ENCODE assay signal across 1 cellular context in the genomic region with DNA sequence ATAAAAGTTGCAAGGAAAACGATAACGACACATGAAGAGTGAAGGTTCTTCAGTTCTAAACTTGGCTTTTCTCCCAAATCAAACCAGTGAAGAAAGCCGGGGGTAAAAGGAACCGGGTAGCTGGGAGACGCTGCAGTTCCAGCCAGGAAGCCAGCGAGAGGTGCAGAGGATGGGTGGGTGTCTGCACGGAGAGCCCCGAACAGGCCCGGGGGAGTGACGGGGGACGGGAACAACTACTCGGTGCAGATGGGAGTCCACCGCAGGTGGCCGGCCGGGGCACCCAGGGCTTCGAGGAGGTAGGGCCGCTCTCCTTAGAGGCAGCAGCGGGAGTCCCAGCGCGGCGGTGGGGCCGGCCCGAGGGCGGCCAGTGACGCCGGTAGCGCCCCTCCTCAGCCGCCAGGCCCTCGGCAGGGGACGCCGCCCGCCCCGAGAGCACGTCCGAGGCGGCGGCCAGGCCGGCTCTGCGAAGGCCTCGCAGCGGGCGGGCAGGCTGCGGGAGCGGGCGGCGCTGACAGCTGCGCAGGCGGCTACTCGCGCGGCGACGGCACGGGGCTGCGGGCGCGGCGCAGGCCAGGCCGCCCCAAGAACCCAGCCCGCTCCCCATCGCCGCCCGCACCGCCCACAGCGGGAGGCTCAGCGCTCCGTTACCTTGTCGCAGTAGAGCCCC.
TF ChIP-seq lines count a peak whose summit lies in the region.

No MANE protein-coding gene starts in this region.

TF ChIP-seq in GM23338, 12 proteins besides CTCF, POLR2A, EP300 and RAD21 (continued from another document):
- TF ChIP-seq, protein P1, sequence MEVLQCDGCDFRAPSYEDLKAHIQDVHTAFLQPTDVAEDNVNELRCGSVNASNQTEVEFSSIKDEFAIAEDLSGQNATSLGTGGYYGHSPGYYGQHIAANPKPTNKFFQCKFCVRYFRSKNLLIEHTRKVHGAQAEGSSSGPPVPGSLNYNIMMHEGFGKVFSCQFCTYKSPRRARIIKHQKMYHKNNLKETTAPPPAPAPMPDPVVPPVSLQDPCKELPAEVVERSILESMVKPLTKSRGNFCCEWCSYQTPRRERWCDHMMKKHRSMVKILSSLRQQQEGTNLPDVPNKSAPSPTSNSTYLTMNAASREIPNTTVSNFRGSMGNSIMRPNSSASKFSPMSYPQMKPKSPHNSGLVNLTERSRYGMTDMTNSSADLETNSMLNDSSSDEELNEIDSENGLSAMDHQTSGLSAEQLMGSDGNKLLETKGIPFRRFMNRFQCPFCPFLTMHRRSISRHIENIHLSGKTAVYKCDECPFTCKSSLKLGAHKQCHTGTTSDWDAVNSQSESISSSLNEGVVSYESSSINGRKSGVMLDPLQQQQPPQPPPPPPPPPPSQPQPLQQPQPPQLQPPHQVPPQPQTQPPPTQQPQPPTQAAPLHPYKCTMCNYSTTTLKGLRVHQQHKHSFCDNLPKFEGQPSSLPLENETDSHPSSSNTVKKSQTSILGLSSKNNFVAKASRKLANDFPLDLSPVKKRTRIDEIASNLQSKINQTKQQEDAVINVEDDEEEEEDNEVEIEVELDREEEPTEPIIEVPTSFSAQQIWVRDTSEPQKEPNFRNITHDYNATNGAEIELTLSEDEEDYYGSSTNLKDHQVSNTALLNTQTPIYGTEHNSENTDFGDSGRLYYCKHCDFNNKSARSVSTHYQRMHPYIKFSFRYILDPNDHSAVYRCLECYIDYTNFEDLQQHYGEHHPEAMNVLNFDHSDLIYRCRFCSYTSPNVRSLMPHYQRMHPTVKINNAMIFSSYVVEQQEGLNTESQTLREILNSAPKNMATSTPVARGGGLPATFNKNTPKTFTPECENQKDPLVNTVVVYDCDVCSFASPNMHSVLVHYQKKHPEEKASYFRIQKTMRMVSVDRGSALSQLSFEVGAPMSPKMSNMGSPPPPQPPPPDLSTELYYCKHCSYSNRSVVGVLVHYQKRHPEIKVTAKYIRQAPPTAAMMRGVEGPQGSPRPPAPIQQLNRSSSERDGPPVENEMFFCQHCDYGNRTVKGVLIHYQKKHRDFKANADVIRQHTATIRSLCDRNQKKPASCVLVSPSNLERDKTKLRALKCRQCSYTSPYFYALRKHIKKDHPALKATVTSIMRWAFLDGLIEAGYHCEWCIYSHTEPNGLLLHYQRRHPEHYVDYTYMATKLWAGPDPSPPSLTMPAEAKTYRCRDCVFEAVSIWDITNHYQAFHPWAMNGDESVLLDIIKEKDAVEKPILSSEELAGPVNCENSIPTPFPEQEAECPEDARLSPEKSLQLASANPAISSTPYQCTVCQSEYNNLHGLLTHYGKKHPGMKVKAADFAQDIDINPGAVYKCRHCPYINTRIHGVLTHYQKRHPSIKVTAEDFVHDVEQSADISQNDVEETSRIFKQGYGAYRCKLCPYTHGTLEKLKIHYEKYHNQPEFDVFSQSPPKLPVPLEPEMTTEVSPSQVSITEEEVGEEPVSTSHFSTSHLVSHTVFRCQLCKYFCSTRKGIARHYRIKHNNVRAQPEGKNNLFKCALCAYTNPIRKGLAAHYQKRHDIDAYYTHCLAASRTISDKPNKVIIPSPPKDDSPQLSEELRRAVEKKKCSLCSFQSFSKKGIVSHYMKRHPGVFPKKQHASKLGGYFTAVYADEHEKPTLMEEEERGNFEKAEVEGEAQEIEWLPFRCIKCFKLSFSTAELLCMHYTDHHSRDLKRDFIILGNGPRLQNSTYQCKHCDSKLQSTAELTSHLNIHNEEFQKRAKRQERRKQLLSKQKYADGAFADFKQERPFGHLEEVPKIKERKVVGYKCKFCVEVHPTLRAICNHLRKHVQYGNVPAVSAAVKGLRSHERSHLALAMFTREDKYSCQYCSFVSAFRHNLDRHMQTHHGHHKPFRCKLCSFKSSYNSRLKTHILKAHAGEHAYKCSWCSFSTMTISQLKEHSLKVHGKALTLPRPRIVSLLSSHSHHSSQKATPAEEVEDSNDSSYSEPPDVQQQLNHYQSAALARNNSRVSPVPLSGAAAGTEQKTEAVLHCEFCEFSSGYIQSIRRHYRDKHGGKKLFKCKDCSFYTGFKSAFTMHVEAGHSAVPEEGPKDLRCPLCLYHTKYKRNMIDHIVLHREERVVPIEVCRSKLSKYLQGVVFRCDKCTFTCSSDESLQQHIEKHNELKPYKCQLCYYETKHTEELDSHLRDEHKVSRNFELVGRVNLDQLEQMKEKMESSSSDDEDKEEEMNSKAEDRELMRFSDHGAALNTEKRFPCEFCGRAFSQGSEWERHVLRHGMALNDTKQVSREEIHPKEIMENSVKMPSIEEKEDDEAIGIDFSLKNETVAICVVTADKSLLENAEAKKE (CRISPR knock-in tag; IDR thresholded peaks at IDR 0.05): no peak
- no peak for TF ChIP-seq CREB1 (CRISPR knock-in tag; IDR thresholded peaks at IDR 0.05; ENCODE audit: low read depth)
- no peak for TF ChIP-seq POLR2AphosphoS5 (IDR thresholded peaks at IDR 0.05; ENCODE audit: low read depth)
- no peak for TF ChIP-seq REST (IDR thresholded peaks at IDR 0.05; ENCODE audit: unreplicated experiment)
- TF ChIP-seq, protein P2, sequence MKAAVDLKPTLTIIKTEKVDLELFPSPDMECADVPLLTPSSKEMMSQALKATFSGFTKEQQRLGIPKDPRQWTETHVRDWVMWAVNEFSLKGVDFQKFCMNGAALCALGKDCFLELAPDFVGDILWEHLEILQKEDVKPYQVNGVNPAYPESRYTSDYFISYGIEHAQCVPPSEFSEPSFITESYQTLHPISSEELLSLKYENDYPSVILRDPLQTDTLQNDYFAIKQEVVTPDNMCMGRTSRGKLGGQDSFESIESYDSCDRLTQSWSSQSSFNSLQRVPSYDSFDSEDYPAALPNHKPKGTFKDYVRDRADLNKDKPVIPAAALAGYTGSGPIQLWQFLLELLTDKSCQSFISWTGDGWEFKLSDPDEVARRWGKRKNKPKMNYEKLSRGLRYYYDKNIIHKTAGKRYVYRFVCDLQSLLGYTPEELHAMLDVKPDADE (IDR thresholded peaks at IDR 0.05): no peak
- TF ChIP-seq ZNF114 (CRISPR knock-in tag; IDR thresholded peaks at IDR 0.05): no peak
- no peak for TF ChIP-seq EZH2phosphoT487 (IDR thresholded peaks at IDR 0.05; ENCODE audit: unreplicated experiment)
- TF ChIP-seq NANOG (IDR thresholded peaks at IDR 0.05; ENCODE audit: borderline replicate concordance): no peak
TF ChIP-seq in GM23338: peak in this region for 0.
